In the genomic region with DNA sequence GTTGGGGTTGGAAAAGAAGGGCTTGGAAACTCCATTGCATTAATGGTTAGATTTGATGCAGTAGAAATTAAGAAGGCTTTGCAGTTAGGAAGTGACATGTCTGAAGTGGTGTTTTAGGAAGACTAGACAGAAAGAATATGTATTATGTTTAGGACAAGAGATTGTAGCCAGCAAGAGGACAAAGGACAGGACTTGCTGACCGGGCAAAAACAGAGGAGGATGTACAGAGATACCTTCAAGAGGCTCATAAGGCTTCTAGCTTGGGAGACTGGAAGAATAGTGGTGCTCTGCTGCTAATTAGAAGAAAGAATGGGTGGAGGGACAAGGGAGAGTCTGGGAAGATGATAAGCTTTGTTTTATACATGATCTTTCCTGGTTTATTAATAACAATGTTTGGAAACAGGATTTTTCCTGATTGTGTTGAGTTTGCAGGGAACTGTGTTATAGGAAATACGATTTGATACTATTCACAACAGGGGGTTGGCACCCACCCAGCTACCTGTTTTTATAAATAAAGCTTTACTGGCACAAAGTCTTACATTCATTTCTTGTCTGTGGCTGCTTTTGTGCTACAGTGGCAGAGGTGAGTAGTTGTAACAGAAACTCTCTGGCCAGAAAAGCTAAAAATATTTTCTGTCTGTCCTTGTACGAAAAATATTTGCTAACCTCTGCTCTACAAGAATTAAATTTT, we compare ENCODE assay signal across 24 cellular contexts. TPM values are rescaled to one million over a fixed set of nuclear protein-coding genes. Genes with fewer than 3 reads are reported as not detected.
"Had no signal": no experiment of that assay in that cellular context is flagged by ENCODE, and none has a peak within 500 bp of the region (broad histone marks: within the 10 kb centered on the region; RNA-seq: fewer than 3 reads in every experiment).

No MANE protein-coding gene starts in this region.

- H3K9me3 ChIP-seq: adrenal gland, psoas muscle, stomach, vagina had no signal

- H3K4me1 ChIP-seq: vagina had no signal

- H3K27me3 ChIP-seq: adrenal gland, stomach, vagina had no signal

- H3K4me3 ChIP-seq: adrenal gland, lung, psoas muscle, skin epidermis, stomach, vagina had no signal

- H3K4me3 Mint-ChIP-seq: activated T-cell treated with anti-CD3 and anti-CD28 coated beads, Interleukin-2, amount 50 U/mL, for 72 hours had no signal

- DNase-seq: activated effector memory CD4-positive, alpha-beta T cell treated with anti-CD3 and anti-CD28 coated beads, Interleukin-2, amount 50 U/mL, for 16 hours; activated T-cell treated with anti-CD3 and anti-CD28 coated beads, Interleukin-2, amount 50 U/mL, for 72 hours; adrenal gland; head of caudate nucleus; kidney; midbrain; psoas muscle; right cardiac atrium; stomach; T1000; trophoblast cell had no signal

- H3K9me3 Mint-ChIP-seq: activated naive CD4-positive, alpha-beta T cell treated with anti-CD3 and anti-CD28 coated beads, Interleukin-2, amount 50 U/mL, for 72 hours; activated T-cell treated with anti-CD3 and anti-CD28 coated beads, Interleukin-2, amount 50 U/mL, for 72 hours had no signal

- ATAC-seq: activated CD4-positive, CD25-positive, alpha-beta regulatory T cell treated with anti-CD3 and anti-CD28 coated beads, Interleukin-2, amount 50 U/mL, for 24 hours; activated naive CD4-positive, alpha-beta T cell treated with anti-CD3 and anti-CD28 coated beads, Interleukin-2, amount 50 U/mL, for 72 hours; activated T-cell treated with anti-CD3 and anti-CD28 coated beads, Interleukin-2, amount 50 U/mL, for 72 hours; left lobe of liver; psoas muscle; right cardiac atrium had no signal

- H3K27ac Mint-ChIP-seq: activated T-cell treated with anti-CD3 and anti-CD28 coated beads, Interleukin-2, amount 50 U/mL, for 72 hours had no signal

- H3K27ac ChIP-seq: psoas muscle, skin epidermis, stomach, vagina had no signal

RNA-seq across cellular contexts. Expression of a gene that starts 37.1 kb away (rescaled TPM):
- total RNA-seq: activated CD8-positive, alpha-beta memory T cell treated with anti-CD3 and anti-CD28 coated beads for 36 hours; activated naive CD4-positive, alpha-beta T cell treated with anti-CD3 and anti-CD28 coated beads, Interleukin-2, amount 50 U/mL, for 72 hours; adrenal gland; bronchial epithelial cell; frontal cortex; kidney; left lobe of liver; lung; omental fat pad; psoas muscle; right cardiac atrium; stomach; temporal lobe; vagina had no signal
- polyA plus RNA-seq: adrenal gland, esophagus, lung, neural cell, right cardiac atrium, stomach had no signal
